Comparison of ENCODE assay signal across 12 cellular contexts in genomic region chr21:33360281-33360680, GRCh38. TPM values are rescaled to one million over a fixed set of nuclear protein-coding genes. Genes with fewer than 3 reads are reported as not detected.
DNase-seq lines count a peak whose midpoint lies in the region; ATAC-seq, FAIRE-seq and TF ChIP-seq lines count a peak whose summit lies in the region.
"Had no signal": no experiment of that assay in that cellular context is flagged by ENCODE, and none has a peak within 500 bp of the region (broad histone marks: within the 10 kb centered on the region; RNA-seq: fewer than 3 reads in every experiment).

No MANE protein-coding gene starts in this region.

- H3K36me3 ChIP-seq in astrocyte (ENCODE audit: insufficient read depth, low read length) (peaks cover 8% of the 10 kb centered on the region), thyroid gland (peaks cover 6 to 15% of the 10 kb centered on the region in 2 donors), prostate gland (peaks cover 0 to 3% of the 10 kb centered on the region in 2 donors)

- intact Hi-C loops in left ventricle myocardium superior (cut with micrococcal nuclease), result no loop called here
- intact Hi-C loops in thyroid gland (cut with DNase I), result no loop called here
- intact Hi-C loops in prostate gland (cut with DNase I), result loop anchor here (5.0 kb wide), 1 partner anchor 158 kb away; no protein-coding TSS in a partner anchor

- TF ChIP-seq CTCF in astrocyte (IDR thresholded peaks at IDR 0.05; ENCODE audit: insufficient read depth, low read depth, low read length) (no peak), thyroid gland (IDR thresholded peaks at IDR 0.05) (no peak), prostate gland (IDR thresholded peaks at IDR 0.05) (no peak)

- H3K4me1 Mint-ChIP-seq in astrocyte (ENCODE audit: low read depth, unreplicated experiment), result peaks cover 9% of the 10 kb centered on the region

- peak overlapping the region; percentile 41 for H3K9ac ChIP-seq in astrocyte (ENCODE audit: low read length)

- H2AFZ ChIP-seq in astrocyte (ENCODE audit: low read depth, low read length), result no peak overlapping the region

- no peaks in the 10 kb centered on the region for H4K20me1 ChIP-seq in astrocyte (ENCODE audit: insufficient read depth, low read length)

- H3K9me3 ChIP-seq in astrocyte (ENCODE audit: insufficient read depth, low read depth, low read length), result no peaks in the 10 kb centered on the region
- no peaks in the 10 kb centered on the region for H3K9me3 ChIP-seq in thyroid gland
- H3K9me3 ChIP-seq in prostate gland, result no peaks in the 10 kb centered on the region
- H3K9me3 ChIP-seq: mucosa of descending colon had no signal

- H3K27ac ChIP-seq in astrocyte (ENCODE audit: low read depth, low read length) (peak overlapping the region; percentile 66), thyroid gland (peak overlapping the region in 2 of 3 donors; percentile 29 to 46), prostate gland (no peak overlapping the region)

- no peak for FAIRE-seq in astrocyte (lab: Jason Lieb, UNC)

- peak; percentile 58 for ATAC-seq in left ventricle myocardium superior
- no peak for ATAC-seq in GM21825 (IDR thresholded peaks at IDR 0.05; ENCODE audit: unreplicated experiment)

- TF ChIP-seq POLR2A in thyroid gland (IDR thresholded peaks at IDR 0.05) (no peak), prostate gland (IDR thresholded peaks at IDR 0.05) (no peak)

- no peaks in the 10 kb centered on the region for H3K27me3 Mint-ChIP-seq in astrocyte (ENCODE audit: low read depth, unreplicated experiment)
- H3K27me3 Mint-ChIP-seq: activated CD8-positive, alpha-beta memory T cell treated with anti-CD3 and anti-CD28 coated beads, Interleukin-2, amount 10 ng/mL, durations not matched to agents 7 days and 5 days; brain had no signal

- H3K36me3 Mint-ChIP-seq in astrocyte (ENCODE audit: low read depth, unreplicated experiment), result peaks cover 2% of the 10 kb centered on the region

- H3K4me3 ChIP-seq in astrocyte (ENCODE audit: insufficient read depth, low read depth, low read length), result no peak overlapping the region
- H3K4me3 ChIP-seq in thyroid gland (replicated peaks in 1 of 3), result no peak overlapping the region
- no peak overlapping the region for H3K4me3 ChIP-seq in prostate gland
- H3K4me3 ChIP-seq: mucosa of descending colon had no signal

- DNase-seq in DMS53 (lab: John Stamatoyannopoulos, UW) (peak; percentile 7), DMS53 treated with DMSO at 0.1 percent for 48 hours (lab: John Stamatoyannopoulos, UW; ENCODE audit: unreplicated experiment) (no peak), astrocyte (ENCODE audit: low read depth) (peak; percentile 59), left ventricle myocardium superior (no peak), thyroid gland (peak; percentile 14 to 21), prostate gland (ENCODE audit: low spot score) (no peak)
- DNase-seq in stimulated activated CD4-positive, alpha-beta T cell treated with anti-CD3 and anti-CD28 coated beads, Interleukin-12 subunit alpha, Interleukin-12 subunit beta, amount 100 ng/mL, for 4 hours, result no peak
- DNase-seq: 8988T; activated CD8-positive, alpha-beta memory T cell treated with anti-CD3 and anti-CD28 coated beads, Interleukin-2, amount 10 ng/mL, durations not matched to agents 7 days and 5 days; mucosa of descending colon had no signal

- H3K27me3 ChIP-seq in astrocyte (ENCODE audit: insufficient read depth, low read length), result no peaks in the 10 kb centered on the region
- H3K27me3 ChIP-seq in thyroid gland, result no peaks in the 10 kb centered on the region
- H3K27me3 ChIP-seq in prostate gland (replicated peaks; ENCODE audit: insufficient read depth), result no peaks in the 10 kb centered on the region

- WGBS in thyroid gland, 2 donors, result 60 to 61% methylated on average over 6 of the region's 6 CpGs
- 63% methylated on average over 6 of the region's 6 CpGs for WGBS in prostate gland

- H3K27ac Mint-ChIP-seq in astrocyte (ENCODE audit: unreplicated experiment), result no peak overlapping the region

- no peak overlapping the region for H3K4me3 Mint-ChIP-seq in astrocyte (ENCODE audit: unreplicated experiment)

- no peaks in the 10 kb centered on the region for H3K79me2 ChIP-seq in astrocyte (ENCODE audit: insufficient read depth, low read length)

- no peaks in the 10 kb centered on the region for H3K9me3 Mint-ChIP-seq in astrocyte (ENCODE audit: unreplicated experiment)

- H3K4me1 ChIP-seq in astrocyte (ENCODE audit: insufficient read depth, low read length) (peaks cover 13% of the 10 kb centered on the region), thyroid gland (peaks cover 14 to 27% of the 10 kb centered on the region in 2 donors), prostate gland (replicated peaks) (no peaks in the 10 kb centered on the region)

- H3K4me2 ChIP-seq in astrocyte (ENCODE audit: low read length), result peak overlapping the region; percentile 70

RNA-seq across cellular contexts. Expression of gene IFNAR1, which starts 35.5 kb away (rescaled TPM):
- total RNA-seq in astrocyte (42.9 and 44.0 TPM in 2 replicates), left ventricle myocardium superior (23.6 TPM), thyroid gland (10 to 100 TPM; 37.0 to 51.2 (median 42.4) TPM), prostate gland (10 to 100 TPM; 29.8 to 34.4 TPM)

RNA-seq across cellular contexts. Expression of gene IFNGR2, which starts 42.9 kb away (rescaled TPM):
- total RNA-seq in astrocyte (58.9 and 69.9 TPM in 2 replicates), left ventricle myocardium superior (35.1 TPM), thyroid gland (100 to 1,000 TPM in 1 of 4 donors, 10 to 100 TPM in 3; 64.9 to 100 (median 79.0) TPM), prostate gland (100 to 1,000 TPM in 1 of 2 donors, 10 to 100 TPM in 1; 88.1 to 122 TPM)

Comparison
In these comparisons a context has a peak if more than half of its experiments do, and no peak if none do; other contexts are left out.
1. DNase-seq: peak in DMS53 (single experiment), astrocyte (single experiment) and thyroid gland (2 of 2); none in DMS53 treated with DMSO at 0.1 percent for 48 hours (single experiment), left ventricle myocardium superior (single experiment), stimulated activated CD4-positive, alpha-beta T cell treated with anti-CD3 and anti-CD28 coated beads, Interleukin-12 subunit alpha, Interleukin-12 subunit beta, amount 100 ng/mL, for 4 hours (single experiment) and prostate gland (single experiment).
2. H3K27ac ChIP-seq: peak in astrocyte (single experiment) and thyroid gland (2 of 3); none in prostate gland (0 of 2).